15 cellular contexts compared by ENCODE assay signal in the genomic region with DNA sequence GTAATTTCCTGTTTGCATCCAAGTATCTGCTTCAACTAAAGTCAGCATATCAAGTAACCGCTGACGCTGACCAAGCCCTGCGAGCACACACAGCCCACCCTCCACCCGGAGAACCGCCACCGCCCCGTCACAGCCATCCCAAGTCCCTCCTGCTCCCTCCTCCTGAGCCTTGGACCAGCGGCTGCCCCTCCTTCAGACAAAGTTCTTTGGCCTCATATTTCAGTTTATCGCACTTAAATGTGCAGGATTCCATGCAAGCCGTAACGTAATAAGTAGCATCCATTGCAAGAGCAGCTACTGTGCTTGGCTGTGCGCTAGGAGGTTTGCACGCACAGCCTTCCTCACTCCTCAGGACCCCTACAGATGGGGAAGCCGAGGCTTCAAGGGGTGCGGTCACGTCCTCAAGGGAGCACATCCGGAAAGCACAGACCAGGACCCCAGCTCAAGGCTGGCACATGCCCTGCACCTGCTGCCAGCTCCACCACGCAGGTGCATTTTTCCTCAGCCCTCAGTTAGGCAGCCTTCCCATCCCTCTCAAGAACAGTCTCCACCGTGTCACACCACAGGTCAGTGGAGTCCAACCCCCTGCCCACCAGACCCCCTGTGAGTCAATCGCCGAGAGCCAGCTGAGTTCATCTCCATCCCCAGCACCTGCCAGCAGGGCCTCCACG. TPM values are rescaled to one million over a fixed set of nuclear protein-coding genes. Genes with fewer than 3 reads are reported as not detected.
DNase-seq lines count a peak whose midpoint lies in the region; ATAC-seq and TF ChIP-seq lines count a peak whose summit lies in the region.
"Had no signal": no experiment of that assay in that cellular context is flagged by ENCODE, and none has a peak within 500 bp of the region (broad histone marks: within the 10 kb centered on the region; RNA-seq: fewer than 3 reads in every experiment).

No MANE protein-coding gene starts in this region.

- H3K4me1 Mint-ChIP-seq in osteocyte (ENCODE audit: unreplicated experiment) = peaks cover 64% of the 10 kb centered on the region
- H3K4me1 Mint-ChIP-seq: activated naive CD8-positive, alpha-beta T cell treated with anti-CD3 and anti-CD28 coated beads, Interleukin-2, amount 10 ng/mL, durations not matched to agents 7 days and 5 days; IgD-negative memory B cell had no signal

- POLR2A ChIA-PET in HEK293 (lab: Yijun Ruan, JAX) = no interaction called here

- TF ChIP-seq CTCF in HEK293 (tag by site-specific recombination; IDR thresholded peaks at IDR 0.05) = no peak
- TF ChIP-seq CTCF in fibroblast of the aortic adventitia (IDR thresholded peaks at IDR 0.05; ENCODE audit: insufficient read depth, low read length) = no peak
- no peak for TF ChIP-seq CTCF in osteocyte (IDR thresholded peaks at IDR 0.05)
- TF ChIP-seq CTCF in GM13977 (IDR thresholded peaks at IDR 0.05; ENCODE audit: extremely low read depth, insufficient read depth, missing control alignments) = no peak

- peak overlapping the region; percentile 99 for H3K27ac Mint-ChIP-seq in osteocyte (ENCODE audit: unreplicated experiment)
- H3K27ac Mint-ChIP-seq: activated naive CD8-positive, alpha-beta T cell treated with anti-CD3 and anti-CD28 coated beads, Interleukin-2, amount 10 ng/mL, durations not matched to agents 7 days and 5 days; IgD-negative memory B cell had no signal

- H3K27ac ChIP-seq in HEK293 (ENCODE audit: extremely low read depth, low read depth, low read length) = no peak overlapping the region

- peak overlapping the region; percentile 63 for H3K4me3 Mint-ChIP-seq in osteocyte (ENCODE audit: unreplicated experiment)
- H3K4me3 Mint-ChIP-seq: activated naive CD8-positive, alpha-beta T cell treated with anti-CD3 and anti-CD28 coated beads, Interleukin-2, amount 10 ng/mL, durations not matched to agents 7 days and 5 days; IgD-negative memory B cell had no signal

- no peaks in the 10 kb centered on the region for H3K27me3 Mint-ChIP-seq in osteocyte (ENCODE audit: unreplicated experiment)

- DNase-seq in SHP77 (lab: John Stamatoyannopoulos, UW) = peak; percentile 50 to 52
- DNase-seq in fibroblast of the aortic adventitia (ENCODE audit: low read depth) = peak; percentile 64
- DNase-seq in osteocyte (ENCODE audit: extremely low spot score, unreplicated experiment) = peak; percentile 85
- no peak for DNase-seq in NAMALWA (ENCODE audit: low spot score)
- DNase-seq in GM13977 (ENCODE audit: low spot score) = no peak
- DNase-seq in GDM1 (lab: John Stamatoyannopoulos, UW) = no peak
- DNase-seq: activated naive CD8-positive, alpha-beta T cell treated with anti-CD3 and anti-CD28 coated beads, Interleukin-2, amount 10 ng/mL, durations not matched to agents 7 days and 5 days; effector CD4-positive, alpha-beta T cell; NCI-H1930; PC-3 had no signal

- no peaks in the 10 kb centered on the region for H3K9me3 ChIP-seq in HEK293 (ENCODE audit: control insufficient read depth, insufficient read depth, low read depth, low read length)
- H3K9me3 ChIP-seq: heart right ventricle had no signal

- H3K4me3 ChIP-seq in HEK293 (ENCODE audit: low read depth, low read length) (no peak overlapping the region), fibroblast of the aortic adventitia (ENCODE audit: low read depth, low read length) (peak overlapping the region; percentile 23)

- H3K9me3 Mint-ChIP-seq in osteocyte (ENCODE audit: unreplicated experiment) = peaks cover 4% of the 10 kb centered on the region
- H3K9me3 Mint-ChIP-seq: activated naive CD8-positive, alpha-beta T cell treated with anti-CD3 and anti-CD28 coated beads, Interleukin-2, amount 10 ng/mL, durations not matched to agents 7 days and 5 days had no signal

- H3K36me3 Mint-ChIP-seq in osteocyte (ENCODE audit: unreplicated experiment) = peaks cover 6% of the 10 kb centered on the region
- H3K36me3 Mint-ChIP-seq: activated naive CD8-positive, alpha-beta T cell treated with anti-CD3 and anti-CD28 coated beads, Interleukin-2, amount 10 ng/mL, durations not matched to agents 7 days and 5 days; IgD-negative memory B cell had no signal

- in situ Hi-C loops in GM13977 (cut with MboI; ENCODE audit: low pct_unique_long_range_greater_than_20kb, low sequenced_read_pairs, unreplicated experiment) = no loop called here

- H3K4me1 ChIP-seq in HEK293 (ENCODE audit: control insufficient read depth, insufficient read depth, low read length) = peaks cover 20% of the 10 kb centered on the region

- CTCF ChIA-PET in HEK293 (lab: Yijun Ruan, JAX) = interaction anchor here (0.6 to 1.6 kb wide), 2 partner anchors 15 to 60 kb away, joined by 3 to 4 read pairs; no protein-coding TSS in a partner anchor

- H3K36me3 ChIP-seq in HEK293 (ENCODE audit: control insufficient read depth in 2 of 2, insufficient read depth in 1 of 2, low read length in 2 of 2) = no peaks in the 10 kb centered on the region
- H3K36me3 ChIP-seq: heart right ventricle had no signal

- ATAC-seq in HG03565 (IDR thresholded peaks at IDR 0.05; ENCODE audit: unreplicated experiment) = no peak
- ATAC-seq: HCT116, PC-3 had no signal

TF ChIP-seq in HEK293, 187 proteins besides CTCF, POLR2A, EP300 and RAD21 (continues in another document):
- TF ChIP-seq HOXD13 (CRISPR knock-in tag; IDR thresholded peaks at IDR 0.05; ENCODE audit: borderline replicate concordance) = no peak
- TF ChIP-seq KLF7 (tag by site-specific recombination; IDR thresholded peaks at IDR 0.05; ENCODE audit: borderline replicate concordance) = no peak
- no peak for TF ChIP-seq SCRT1 (tag by site-specific recombination; IDR thresholded peaks at IDR 0.05; ENCODE audit: borderline replicate concordance)
- TF ChIP-seq GLI2 (tag by site-specific recombination; IDR thresholded peaks at IDR 0.05; ENCODE audit: borderline replicate concordance, low read depth) = no peak
- TF ChIP-seq, protein P1, sequence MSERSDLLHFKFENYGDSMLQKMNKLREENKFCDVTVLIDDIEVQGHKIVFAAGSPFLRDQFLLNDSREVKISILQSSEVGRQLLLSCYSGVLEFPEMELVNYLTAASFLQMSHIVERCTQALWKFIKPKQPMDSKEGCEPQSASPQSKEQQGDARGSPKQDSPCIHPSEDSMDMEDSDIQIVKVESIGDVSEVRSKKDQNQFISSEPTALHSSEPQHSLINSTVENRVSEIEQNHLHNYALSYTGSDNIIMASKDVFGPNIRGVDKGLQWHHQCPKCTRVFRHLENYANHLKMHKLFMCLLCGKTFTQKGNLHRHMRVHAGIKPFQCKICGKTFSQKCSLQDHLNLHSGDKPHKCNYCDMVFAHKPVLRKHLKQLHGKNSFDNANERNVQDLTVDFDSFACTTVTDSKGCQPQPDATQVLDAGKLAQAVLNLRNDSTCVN (tag by site-specific recombination; optimal IDR thresholded peaks at IDR 0.05) = no peak
- TF ChIP-seq, protein P2, sequence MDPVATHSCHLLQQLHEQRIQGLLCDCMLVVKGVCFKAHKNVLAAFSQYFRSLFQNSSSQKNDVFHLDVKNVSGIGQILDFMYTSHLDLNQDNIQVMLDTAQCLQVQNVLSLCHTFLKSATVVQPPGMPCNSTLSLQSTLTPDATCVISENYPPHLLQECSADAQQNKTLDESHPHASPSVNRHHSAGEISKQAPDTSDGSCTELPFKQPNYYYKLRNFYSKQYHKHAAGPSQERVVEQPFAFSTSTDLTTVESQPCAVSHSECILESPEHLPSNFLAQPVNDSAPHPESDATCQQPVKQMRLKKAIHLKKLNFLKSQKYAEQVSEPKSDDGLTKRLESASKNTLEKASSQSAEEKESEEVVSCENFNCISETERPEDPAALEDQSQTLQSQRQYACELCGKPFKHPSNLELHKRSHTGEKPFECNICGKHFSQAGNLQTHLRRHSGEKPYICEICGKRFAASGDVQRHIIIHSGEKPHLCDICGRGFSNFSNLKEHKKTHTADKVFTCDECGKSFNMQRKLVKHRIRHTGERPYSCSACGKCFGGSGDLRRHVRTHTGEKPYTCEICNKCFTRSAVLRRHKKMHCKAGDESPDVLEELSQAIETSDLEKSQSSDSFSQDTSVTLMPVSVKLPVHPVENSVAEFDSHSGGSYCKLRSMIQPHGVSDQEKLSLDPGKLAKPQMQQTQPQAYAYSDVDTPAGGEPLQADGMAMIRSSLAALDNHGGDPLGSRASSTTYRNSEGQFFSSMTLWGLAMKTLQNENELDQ (tag by site-specific recombination; IDR thresholded peaks at IDR 0.05; ENCODE audit: low read depth) = no peak
- no peak for TF ChIP-seq KLF16 (tag by site-specific recombination; IDR thresholded peaks at IDR 0.05)
- TF ChIP-seq ZNF48 (tag by site-specific recombination; IDR thresholded peaks at IDR 0.05) = no peak
- TF ChIP-seq ZIC2 (tag by site-specific recombination; IDR thresholded peaks at IDR 0.05) = 0 out of 2 replicates have a peak, but pooled peaks have one; percentile 33
- TF ChIP-seq ZNF521 (tag by site-specific recombination; IDR thresholded peaks at IDR 0.05) = no peak
- TF ChIP-seq, protein P3, sequence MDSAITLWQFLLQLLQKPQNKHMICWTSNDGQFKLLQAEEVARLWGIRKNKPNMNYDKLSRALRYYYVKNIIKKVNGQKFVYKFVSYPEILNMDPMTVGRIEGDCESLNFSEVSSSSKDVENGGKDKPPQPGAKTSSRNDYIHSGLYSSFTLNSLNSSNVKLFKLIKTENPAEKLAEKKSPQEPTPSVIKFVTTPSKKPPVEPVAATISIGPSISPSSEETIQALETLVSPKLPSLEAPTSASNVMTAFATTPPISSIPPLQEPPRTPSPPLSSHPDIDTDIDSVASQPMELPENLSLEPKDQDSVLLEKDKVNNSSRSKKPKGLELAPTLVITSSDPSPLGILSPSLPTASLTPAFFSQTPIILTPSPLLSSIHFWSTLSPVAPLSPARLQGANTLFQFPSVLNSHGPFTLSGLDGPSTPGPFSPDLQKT (IDR thresholded peaks at IDR 0.05; ENCODE audit: borderline replicate concordance, low read depth, low read length) = no peak
- TF ChIP-seq IKZF3 (tag by site-specific recombination; IDR thresholded peaks at IDR 0.05) = no peak
- no peak for TF ChIP-seq ZNF596 (tag by site-specific recombination; IDR thresholded peaks at IDR 0.05)
- TF ChIP-seq HOXA7 (CRISPR knock-in tag; IDR thresholded peaks at IDR 0.05; ENCODE audit: borderline replicate concordance) = no peak
- TF ChIP-seq ZNF394 (tag by site-specific recombination; IDR thresholded peaks at IDR 0.05; ENCODE audit: borderline replicate concordance) = no peak
- no peak for TF ChIP-seq ZNF311 (tag by site-specific recombination; IDR thresholded peaks at IDR 0.05; ENCODE audit: borderline replicate concordance)
- no peak for TF ChIP-seq MEIS1 (CRISPR knock-in tag; IDR thresholded peaks at IDR 0.05; ENCODE audit: borderline replicate concordance)
- TF ChIP-seq TRIM28 (IDR thresholded peaks at IDR 0.05; ENCODE audit: borderline replicate concordance, low read length) = peak; percentile 75
- no peak for TF ChIP-seq ZNF221 (tag by site-specific recombination; IDR thresholded peaks at IDR 0.05; ENCODE audit: borderline replicate concordance)
- TF ChIP-seq YY2 (tag by site-specific recombination; IDR thresholded peaks at IDR 0.05) = no peak
- TF ChIP-seq KLF1 (tag by site-specific recombination; IDR thresholded peaks at IDR 0.05) = 0 out of 2 replicates have a peak, but pooled peaks have one; percentile 42

RNA-seq across cellular contexts. Expression of a gene that starts 17.1 kb away (rescaled TPM):
- total RNA-seq in fibroblast of the aortic adventitia (ENCODE audit: low replicate concordance) (55.5 and 137 TPM in 2 replicates), osteocyte (459 and 488 TPM in 2 replicates)

Comparison
In these comparisons a context has a peak if more than half of its experiments do, and no peak if none do; other contexts are left out.
1. DNase-seq: peak in SHP77 (2 of 2), fibroblast of the aortic adventitia (single experiment) and osteocyte (single experiment); none in NAMALWA (single experiment), GM13977 (single experiment) and GDM1 (single experiment).